10 cellular contexts compared by ENCODE assay signal in the genomic region with DNA sequence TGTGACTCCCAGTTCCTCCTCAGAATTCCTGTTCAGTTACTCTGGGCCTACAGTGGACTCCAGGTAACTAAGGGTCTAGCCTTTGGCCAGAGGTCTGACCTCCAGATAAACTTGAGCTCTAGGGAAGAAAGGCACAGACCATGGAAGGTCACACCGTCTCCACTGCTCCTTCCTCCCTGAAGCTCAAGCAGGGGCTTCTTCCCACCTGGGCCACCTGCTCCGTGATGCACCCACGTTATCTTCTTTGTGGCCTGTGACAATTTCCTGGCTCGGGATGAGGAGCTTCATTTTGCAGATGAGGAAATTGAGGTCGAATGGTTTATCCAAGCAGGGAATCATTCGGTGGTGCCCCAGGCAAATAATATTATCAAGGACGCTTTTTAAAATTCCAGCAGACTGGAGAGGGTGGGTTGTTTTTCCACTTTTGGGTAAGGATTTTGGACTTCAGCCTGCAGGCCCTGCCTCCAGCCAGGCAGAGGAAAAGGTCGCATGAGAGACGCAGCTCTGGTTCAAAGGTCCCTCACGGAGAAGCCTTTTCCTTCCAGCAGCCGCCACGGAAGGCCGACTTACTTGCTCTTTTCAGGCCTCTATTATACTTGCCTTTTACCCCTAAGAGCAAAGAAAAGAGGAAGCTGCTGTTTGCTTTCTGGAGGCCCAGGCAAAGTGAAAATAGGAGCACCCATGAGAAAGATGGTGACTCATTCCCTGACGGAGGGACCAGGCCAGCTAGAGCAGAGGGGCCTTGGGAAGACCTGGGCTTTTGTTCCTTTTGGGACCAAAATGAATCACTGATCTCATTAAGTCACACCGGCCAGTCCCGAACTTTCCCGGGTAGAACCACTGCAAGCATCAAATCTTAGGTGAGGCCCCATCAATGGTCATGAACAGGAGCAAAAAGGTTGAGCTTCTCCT. TPM values are rescaled to one million over a fixed set of nuclear protein-coding genes. Genes with fewer than 3 reads are reported as not detected.
A peak's percentile ranks its signal among the peaks of the same experiment; 100 is the strongest.
DNase-seq lines count a peak whose midpoint lies in the region; ATAC-seq and TF ChIP-seq lines count a peak whose summit lies in the region.
"Had no signal": no experiment of that assay in that cellular context is flagged by ENCODE, and none has a peak within 500 bp of the region (broad histone marks: within the 10 kb centered on the region; RNA-seq: fewer than 3 reads in every experiment).

No MANE protein-coding gene starts in this region.

- TF ChIP-seq POLR2A in spleen (IDR thresholded peaks at IDR 0.05): no peak

- H3K27ac Mint-ChIP-seq in activated T-helper 1 cell treated with anti-CD3 and anti-CD28 coated beads, Interleukin-12 subunit alpha, Interleukin-12 subunit beta, Interleukin-2, Interleukin-4 antibody, amounts not matched to agents 30 ng/mL and 10 ng/mL and 1 ng/mL, durations not matched to agents 14 hours and 24 hours and 36 hours: no peak overlapping the region
- H3K27ac Mint-ChIP-seq: activated naive CD8-positive, alpha-beta T cell had no signal

- H3K27ac ChIP-seq in RWPE1 (peak overlapping the region; percentile 84), spleen (peak overlapping the region in 7 of 8 donors; percentile 46 to 98 (median 88))

- H3K9me3 Mint-ChIP-seq in activated T-helper 1 cell treated with anti-CD3 and anti-CD28 coated beads, Interleukin-12 subunit alpha, Interleukin-12 subunit beta, Interleukin-2, Interleukin-4 antibody, amounts not matched to agents 30 ng/mL and 10 ng/mL and 1 ng/mL, durations not matched to agents 14 hours and 24 hours and 36 hours: no peaks in the 10 kb centered on the region

- CTCF ChIA-PET in RWPE1 (lab: Yijun Ruan, JAX): interaction anchor here (0.5 to 0.8 kb wide), 3 partner anchors 45 to 495 kb away, joined by 3 read pairs; no protein-coding TSS in a partner anchor

- ATAC-seq in GM21717 (IDR thresholded peaks at IDR 0.05; ENCODE audit: unreplicated experiment) (peak; percentile 50), GM19467 (IDR thresholded peaks at IDR 0.05; ENCODE audit: unreplicated experiment) (no peak)

- peaks cover 12% of the 10 kb centered on the region for H3K4me1 Mint-ChIP-seq in activated T-helper 1 cell treated with anti-CD3 and anti-CD28 coated beads, Interleukin-12 subunit alpha, Interleukin-12 subunit beta, Interleukin-2, Interleukin-4 antibody, amounts not matched to agents 30 ng/mL and 10 ng/mL and 1 ng/mL, durations not matched to agents 14 hours and 24 hours and 36 hours (ENCODE audit: low read depth)

- H3K4me3 Mint-ChIP-seq in activated T-helper 1 cell treated with anti-CD3 and anti-CD28 coated beads, Interleukin-12 subunit alpha, Interleukin-12 subunit beta, Interleukin-2, Interleukin-4 antibody, amounts not matched to agents 30 ng/mL and 10 ng/mL and 1 ng/mL, durations not matched to agents 14 hours and 24 hours and 36 hours: no peak overlapping the region
- H3K4me3 Mint-ChIP-seq: activated naive CD8-positive, alpha-beta T cell had no signal

- intact Hi-C loops in spleen (cut with DNase I; ENCODE audit: low total_unique reads): no loop called here
- intact Hi-C loops in activated T-helper 1 cell treated with anti-CD3 and anti-CD28 coated beads, Interleukin-12 subunit alpha, Interleukin-12 subunit beta, Interleukin-2, Interleukin-4 antibody, amounts not matched to agents 30 ng/mL and 10 ng/mL and 1 ng/mL, durations not matched to agents 14 hours and 24 hours and 36 hours (cut with micrococcal nuclease): no loop called here

- no peaks in the 10 kb centered on the region for H3K27me3 ChIP-seq in spleen (replicated peaks in 1 of 7)

- H3K9me3 ChIP-seq in spleen: peaks cover 0 to 5% (median 0%) of the 10 kb centered on the region in 8 donors

- 62 to 70% (median 65%) methylated on average over 17 of the region's 17 CpGs for WGBS in spleen, 5 donors

- H3K36me3 Mint-ChIP-seq in activated T-helper 1 cell treated with anti-CD3 and anti-CD28 coated beads, Interleukin-12 subunit alpha, Interleukin-12 subunit beta, Interleukin-2, Interleukin-4 antibody, amounts not matched to agents 30 ng/mL and 10 ng/mL and 1 ng/mL, durations not matched to agents 14 hours and 24 hours and 36 hours (ENCODE audit: low read depth): no peaks in the 10 kb centered on the region
- H3K36me3 Mint-ChIP-seq: activated naive CD8-positive, alpha-beta T cell had no signal

- DNase-seq in RWPE1 (ENCODE audit: low spot score): no peak
- DNase-seq in fibroblast of pulmonary artery (ENCODE audit: low read depth): peak; percentile 61
- no peak for DNase-seq in spleen
- DNase-seq in GF-D8 (lab: John Stamatoyannopoulos, UW): no peak
- DNase-seq in activated T-helper 1 cell treated with anti-CD3 and anti-CD28 coated beads, Interleukin-12 subunit alpha, Interleukin-12 subunit beta, Interleukin-2, Interleukin-4 antibody, amounts not matched to agents 30 ng/mL and 10 ng/mL and 1 ng/mL, durations not matched to agents 14 hours and 24 hours and 36 hours (ENCODE audit: low spot score): no peak
- no peak for DNase-seq in activated gamma-delta T cell (lab: John Stamatoyannopoulos, UW)
- DNase-seq: islet precursor cell had no signal

- H3K36me3 ChIP-seq in spleen: no peaks in the 10 kb centered on the region

- POLR2A ChIA-PET in RWPE1 (lab: Yijun Ruan, JAX; ENCODE audit: low non-redundant PET): interaction anchor here (2.1 kb wide), 1 partner anchor 22 kb away, joined by 7 read pairs; no protein-coding TSS in a partner anchor

- H3K4me3 ChIP-seq in fibroblast of pulmonary artery (replicated peaks; ENCODE audit: low read depth, low read length) (no peak overlapping the region), spleen (peak overlapping the region in 1 of 8 donors; percentile 32)

- peaks cover 9 to 94% (median 54%) of the 10 kb centered on the region in 6 donors for H3K4me1 ChIP-seq in spleen

- TF ChIP-seq CTCF in RWPE1 (conservative IDR thresholded peaks at IDR 0.05; ENCODE audit: low read depth) (no peak), fibroblast of pulmonary artery (IDR thresholded peaks at IDR 0.05; ENCODE audit: low read length, missing control alignments) (no peak), spleen (IDR thresholded peaks at IDR 0.05 in 8 of 11, conservative IDR thresholded peaks at IDR 0.05 in 3 of 11) (no peak)

- H3K27me3 Mint-ChIP-seq in activated T-helper 1 cell treated with anti-CD3 and anti-CD28 coated beads, Interleukin-12 subunit alpha, Interleukin-12 subunit beta, Interleukin-2, Interleukin-4 antibody, amounts not matched to agents 30 ng/mL and 10 ng/mL and 1 ng/mL, durations not matched to agents 14 hours and 24 hours and 36 hours (ENCODE audit: insufficient read depth): no peaks in the 10 kb centered on the region
- H3K27me3 Mint-ChIP-seq: activated naive CD8-positive, alpha-beta T cell had no signal

RNA-seq across cellular contexts. Expression of gene DUSP1, which starts 22.8 kb away (rescaled TPM):
- total RNA-seq in spleen: 100 to 1,000 TPM; 197 to 818 (median 376) TPM
- polyA plus RNA-seq in spleen: 100 to 1,000 TPM in 1 of 3 donors, 10 to 100 TPM in 2; 46.0 to 116 (median 68.9) TPM
- total RNA-seq in activated T-helper 1 cell treated with anti-CD3 and anti-CD28 coated beads, Interleukin-12 subunit alpha, Interleukin-12 subunit beta, Interleukin-2, Interleukin-4 antibody, amounts not matched to agents 30 ng/mL and 10 ng/mL and 1 ng/mL, durations not matched to agents 14 hours and 24 hours and 36 hours: 11.9 and 12.5 TPM in 2 replicates

RNA-seq across cellular contexts. Expression of gene ERGIC1, which starts 40.2 kb away (rescaled TPM):
- 100 to 1,000 TPM in 6 of 7 donors, 10 to 100 TPM in 1; 96.6 to 166 (median 143) TPM for total RNA-seq in spleen
- polyA plus RNA-seq in spleen: 10 to 100 TPM; 36.9 to 84.6 (median 46.8) TPM
- 47.4 and 47.9 TPM in 2 replicates for total RNA-seq in activated T-helper 1 cell treated with anti-CD3 and anti-CD28 coated beads, Interleukin-12 subunit alpha, Interleukin-12 subunit beta, Interleukin-2, Interleukin-4 antibody, amounts not matched to agents 30 ng/mL and 10 ng/mL and 1 ng/mL, durations not matched to agents 14 hours and 24 hours and 36 hours

Comparison
In these comparisons a context has a peak if more than half of its experiments do, and no peak if none do; other contexts are left out.
1. RNA of gene DUSP1, which starts 22.8 kb away (total RNA-seq): 197 to 818 TPM in spleen; 11.9 to 12.5 TPM in activated T-helper 1 cell treated with anti-CD3 and anti-CD28 coated beads, Interleukin-12 subunit alpha, Interleukin-12 subunit beta, Interleukin-2, Interleukin-4 antibody, amounts not matched to agents 30 ng/mL and 10 ng/mL and 1 ng/mL, durations not matched to agents 14 hours and 24 hours and 36 hours; every median in the first group is over 10 times any median in the second.